8 cellular contexts compared by ENCODE assay signal in the genomic region with DNA sequence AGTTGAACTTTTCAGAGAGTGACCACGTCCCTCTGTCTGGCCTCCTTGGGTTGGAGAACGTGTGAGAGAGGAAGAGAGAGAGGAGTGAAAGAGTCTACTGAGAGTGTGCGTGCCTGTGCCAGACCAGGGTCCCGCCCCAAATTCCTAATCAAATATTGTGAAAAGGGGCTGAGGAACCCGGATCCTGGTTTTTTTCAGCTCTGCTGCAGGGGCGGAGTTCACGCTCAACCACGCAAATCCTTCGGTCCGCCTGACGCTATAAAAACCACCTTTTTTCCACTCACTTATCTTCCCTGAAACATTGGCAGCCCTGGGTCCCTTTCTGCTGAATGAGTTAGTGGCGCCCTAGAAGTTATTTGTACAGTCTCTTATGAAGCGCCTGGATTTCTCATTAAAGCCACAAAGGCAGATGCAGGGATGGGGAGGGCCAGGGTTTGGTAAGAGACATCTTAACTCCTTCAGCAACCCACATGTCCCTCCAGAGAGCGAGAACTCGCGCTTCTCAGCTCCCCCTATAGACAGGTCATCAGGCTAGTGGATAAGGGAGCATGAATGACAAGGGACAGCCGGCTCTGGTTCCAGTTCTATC. TPM values are rescaled to one million over a fixed set of nuclear protein-coding genes. Genes with fewer than 3 reads are reported as not detected.
DNase-seq lines count a peak whose midpoint lies in the region; ATAC-seq, FAIRE-seq and TF ChIP-seq lines count a peak whose summit lies in the region.

A gene (minus strand): TSS at position 86 of the 589 bp plus-strand sequence. CDS start 2,852 bp downstream, outside the sequence.

- intact Hi-C loops in CD8-positive, alpha-beta T cell (cut with DNase I, micrococcal nuclease): no loop called here
- intact Hi-C loops in ovary (cut with DNase I): no loop called here

- no peak for TF ChIP-seq EP300 in ovary (IDR thresholded peaks at IDR 0.05)

- peaks cover 30% of the 10 kb centered on the region for H3K27me3 Mint-ChIP-seq in CD8-positive, alpha-beta T cell (ENCODE audit: low read depth)

- no peaks in the 10 kb centered on the region for H3K4me1 ChIP-seq in CD8-positive, alpha-beta T cell (ENCODE audit: insufficient read depth, low read length)
- H3K4me1 ChIP-seq in ovary (ENCODE audit: insufficient read depth): peaks cover 6% of the 10 kb centered on the region

- DNase-seq in CD8-positive, alpha-beta T cell: no peak
- DNase-seq in NCI-H146 treated with DMSO at 0.1 percent for 48 hours (lab: John Stamatoyannopoulos, UW; ENCODE audit: unreplicated experiment) (peak; percentile 19), fibroblast of the aortic adventitia (ENCODE audit: low read depth) (peak; percentile 78), ovary (peak; percentile 78 to 89 (median 80)), GM19239 (ENCODE audit: insufficient read length, low spot score) (no peak), kidney glomerular epithelial cell (lab: John Stamatoyannopoulos, UW) (no peak)

- no peak within 1 kb of the TSS for H3K27ac ChIP-seq in CD8-positive, alpha-beta T cell (ENCODE audit: low read depth, low read length)
- peak within 1 kb of the TSS; percentile 58 to 72 for H3K27ac ChIP-seq in ovary

- H3K36me3 ChIP-seq in CD8-positive, alpha-beta T cell (ENCODE audit: insufficient read depth, low read length): no peaks in the 10 kb centered on the region
- H3K36me3 ChIP-seq in ovary: no peaks in the 10 kb centered on the region

- WGBS in ovary, 3 donors: 3 to 8% (median 3%) methylated on average over 17 of the region's 17 CpGs

- no peaks in the 10 kb centered on the region for H3K27me3 ChIP-seq in CD8-positive, alpha-beta T cell (ENCODE audit: insufficient read depth, low read length)
- H3K27me3 ChIP-seq in ovary: no peaks in the 10 kb centered on the region

- H3K9me3 ChIP-seq in CD8-positive, alpha-beta T cell (ENCODE audit: low read length): no peaks in the 10 kb centered on the region
- H3K9me3 ChIP-seq in ovary: no peaks in the 10 kb centered on the region

- H3K9me3 Mint-ChIP-seq in CD8-positive, alpha-beta T cell: no peaks in the 10 kb centered on the region

- TF ChIP-seq CTCF in CD8-positive, alpha-beta T cell (IDR thresholded peaks at IDR 0.05): no peak
- TF ChIP-seq CTCF in fibroblast of the aortic adventitia (IDR thresholded peaks at IDR 0.05; ENCODE audit: insufficient read depth, low read length): no peak
- TF ChIP-seq CTCF in ovary (IDR thresholded peaks at IDR 0.05): no peak

- peak; percentile 36 for TF ChIP-seq POLR2A in ovary (IDR thresholded peaks at IDR 0.05)

- CTCF ChIA-PET in CD8-positive, alpha-beta T cell (lab: Charles Lee): interaction anchor here (7.7 to 22.7 kb wide), 2 partner anchors 11 to 77 kb away, joined by 58 to 908 read pairs; no protein-coding TSS in a partner anchor

- POLR2A ChIA-PET in CD8-positive, alpha-beta T cell (lab: Charles Lee): no interaction called here

- no peak for ATAC-seq in CD8-positive, alpha-beta T cell
- no peak for ATAC-seq in activated CD4-positive, CD25-positive, alpha-beta regulatory T cell treated with anti-CD3 and anti-CD28 coated beads, Interleukin-2, amount 50 U/mL, for 24 hours
- no peak for ATAC-seq in GM18502 (IDR thresholded peaks at IDR 0.05; ENCODE audit: poor library complexity, unreplicated experiment)

- FAIRE-seq in GM19239 (lab: Jason Lieb, UNC): no peak

- no peaks in the 10 kb centered on the region for H3K36me3 Mint-ChIP-seq in CD8-positive, alpha-beta T cell

- no peak within 1 kb of the TSS for H3K27ac Mint-ChIP-seq in CD8-positive, alpha-beta T cell

- peak within 1 kb of the TSS; percentile 38 for H3K4me3 Mint-ChIP-seq in CD8-positive, alpha-beta T cell

- H3K4me3 ChIP-seq in CD8-positive, alpha-beta T cell (ENCODE audit: low read depth, low read length): no peak within 1 kb of the TSS
- H3K4me3 ChIP-seq in fibroblast of the aortic adventitia (ENCODE audit: low read depth, low read length): peak within 1 kb of the TSS; percentile 31
- H3K4me3 ChIP-seq in ovary: peak within 1 kb of the TSS; percentile 46

- peaks cover 2% of the 10 kb centered on the region for H3K4me1 Mint-ChIP-seq in CD8-positive, alpha-beta T cell (ENCODE audit: low read depth)

RNA-seq across cellular contexts. Expression of the gene that starts here (rescaled TPM):
- total RNA-seq in CD8-positive, alpha-beta T cell: not detected
- total RNA-seq in fibroblast of the aortic adventitia (ENCODE audit: low replicate concordance) (6.6 and 9.1 TPM in 2 replicates), ovary (100 to 1,000 TPM; 110 to 158 (median 137) TPM)
- 100 to 1,000 TPM; 116 to 175 TPM for polyA plus RNA-seq in ovary

Comparison
In these comparisons a context has a peak if more than half of its experiments do, and no peak if none do; other contexts are left out.
1. RNA of the gene that starts here (total RNA-seq): 110 to 158 TPM in ovary; 6.6 to 9.1 TPM in fibroblast of the aortic adventitia and not detected in CD8-positive, alpha-beta T cell; every median in the first group is over 10 times any median in the second.
2. DNase-seq: peak in NCI-H146 treated with DMSO at 0.1 percent for 48 hours (single experiment), fibroblast of the aortic adventitia (single experiment) and ovary (5 of 5); none in CD8-positive, alpha-beta T cell (0 of 7), GM19239 (single experiment) and kidney glomerular epithelial cell (single experiment).